Comparison of ENCODE assay signal across 39 cellular contexts in the genomic region with DNA sequence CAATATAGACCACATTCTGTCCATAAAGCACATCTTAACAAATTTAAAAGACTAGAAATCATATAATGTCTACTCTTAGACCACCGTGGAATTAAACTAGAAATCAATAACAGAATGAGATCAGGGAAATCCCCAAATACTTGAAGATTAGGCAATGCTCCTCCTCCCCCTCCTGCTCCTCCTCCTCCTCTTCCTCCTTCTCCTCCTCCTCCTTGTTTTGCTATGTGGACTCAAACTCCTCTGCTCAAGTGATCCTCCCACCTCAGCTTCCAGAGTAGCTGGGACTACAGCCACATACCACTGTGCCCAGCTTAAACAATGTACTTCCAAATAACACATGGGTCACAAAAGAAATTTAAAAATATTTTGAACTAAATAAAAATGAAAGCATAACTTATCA.
"Had no signal": no experiment of that assay in that cellular context is flagged by ENCODE, and none has a peak within 500 bp of the region (broad histone marks: within the 10 kb centered on the region; RNA-seq: fewer than 3 reads in every experiment).

No MANE protein-coding gene starts in this region.

- H3K27ac ChIP-seq: adrenal gland, ascending aorta, body of pancreas, brain microvascular endothelial cell, breast epithelium, cardiac muscle cell had no signal

- FAIRE-seq: astrocyte, bronchial epithelial cell had no signal

- DNase-seq: activated effector memory CD4-positive, alpha-beta T cell treated with anti-CD3 and anti-CD28 coated beads, Interleukin-2, amount 50 U/mL, for 16 hours; activated effector memory CD4-positive, alpha-beta T cell treated with Interleukin-2 at 50 U/mL for 16 hours; activated gamma-delta T cell; activated gamma-delta T cell treated with Interleukin-2 at 50 U/mL for 16 hours; activated naive CD4-positive, alpha-beta T cell; activated naive CD4-positive, alpha-beta T cell treated with anti-CD3 and anti-CD28 coated beads for 36 hours; activated naive CD4-positive, alpha-beta T cell treated with anti-CD3 and anti-CD28 coated beads, Interleukin-2, amount 10 ng/mL, durations not matched to agents 7 days and 5 days; activated naive CD4-positive, alpha-beta T cell treated with anti-CD3 and anti-CD28 coated beads, Interleukin-2, amount 50 U/mL, for 16 hours; activated naive CD4-positive, alpha-beta T cell treated with Interleukin-2 at 50 U/mL for 16 hours; activated naive CD8-positive, alpha-beta T cell treated with anti-CD3 and anti-CD28 coated beads for 36 hours; activated naive CD8-positive, alpha-beta T cell treated with anti-CD3 and anti-CD28 coated beads, Interleukin-2, amount 10 ng/mL, durations not matched to agents 7 days and 5 days; activated naive CD8-positive, alpha-beta T cell treated with anti-CD3 and anti-CD28 coated beads, Interleukin-2, amount 50 U/mL, for 24 hours; activated T-cell treated with anti-CD3 and anti-CD28 coated beads, Interleukin-2, amount 50 U/mL, for 24 hours; activated T-cell treated with anti-CD3 and anti-CD28 coated beads, Interleukin-2, amount 50 U/mL, for 4 hours; activated T-cell treated with anti-CD3 and anti-CD28 coated beads, Interleukin-2, amount 50 U/mL, for 48 hours; activated T-cell treated with anti-CD3 and anti-CD28 coated beads, Interleukin-2, amount 50 U/mL, for 72 hours; adrenal gland; amniotic stem cell; amygdala; anterior cingulate cortex; aorta; body of pancreas; brain microvascular endothelial cell; caudate nucleus; central memory CD4-positive, alpha-beta T cell; cerebellar nuclear complex had no signal

- H3K9me3 Mint-ChIP-seq: activated naive CD8-positive, alpha-beta T cell treated with anti-CD3 and anti-CD28 coated beads, Interleukin-2, amount 10 ng/mL, durations not matched to agents 7 days and 5 days; activated T-helper 1 cell treated with anti-CD3 and anti-CD28 coated beads, Interleukin-12 subunit alpha, Interleukin-12 subunit beta, Interleukin-2, Interleukin-4 antibody, amounts not matched to agents 30 ng/mL and 10 ng/mL and 1 ng/mL, durations not matched to agents 14 hours and 24 hours and 36 hours; activated T-helper 17 cell treated with anti-CD3 and anti-CD28 coated beads, Interleukin-2, amount 50 U/mL, for 72 hours; activated T-helper 2 cell treated with anti-CD3 and anti-CD28 coated beads, Interferon-gamma antibody, Interleukin-2, Interleukin-4, amounts not matched to agents 10 μg/mL and 5 μg/mL and 100 μg/mL, durations not matched to agents 14 hours and 24 hours and 36 hours; central memory CD8-positive, alpha-beta T cell had no signal

- H3K27me3 ChIP-seq: adrenal gland, ascending aorta, body of pancreas, brain microvascular endothelial cell, breast epithelium, cardiac muscle cell had no signal

- H3K36me3 ChIP-seq: adrenal gland, ascending aorta, brain microvascular endothelial cell, breast epithelium, cardiac muscle cell had no signal

- H3K27ac Mint-ChIP-seq: activated naive CD4-positive, alpha-beta T cell treated with anti-CD3 and anti-CD28 coated beads for 36 hours; activated naive CD4-positive, alpha-beta T cell treated with anti-CD3 and anti-CD28 coated beads, Interleukin-2, amount 10 ng/mL, durations not matched to agents 7 days and 5 days; activated naive CD4-positive, alpha-beta T cell treated with anti-CD3 and anti-CD28 coated beads, Interleukin-2, amount 50 U/mL, for 24 hours; activated naive CD4-positive, alpha-beta T cell treated with anti-CD3 and anti-CD28 coated beads, Interleukin-2, amount 50 U/mL, for 72 hours; activated naive CD8-positive, alpha-beta T cell; activated naive CD8-positive, alpha-beta T cell treated with anti-CD3 and anti-CD28 coated beads for 36 hours; activated naive CD8-positive, alpha-beta T cell treated with anti-CD3 and anti-CD28 coated beads, Interleukin-2, amount 10 ng/mL, durations not matched to agents 7 days and 5 days; activated naive CD8-positive, alpha-beta T cell treated with anti-CD3 and anti-CD28 coated beads, Interleukin-2, amount 50 U/mL, for 24 hours; activated T-cell treated with anti-CD3 and anti-CD28 coated beads, Interleukin-2, amount 50 U/mL, for 24 hours; activated T-cell treated with anti-CD3 and anti-CD28 coated beads, Interleukin-2, amount 50 U/mL, for 72 hours; activated T-helper 1 cell treated with anti-CD3 and anti-CD28 coated beads, Interleukin-12 subunit alpha, Interleukin-12 subunit beta, Interleukin-2, Interleukin-4 antibody, amounts not matched to agents 30 ng/mL and 10 ng/mL and 1 ng/mL, durations not matched to agents 14 hours and 24 hours and 36 hours; activated T-helper 17 cell treated with anti-CD3 and anti-CD28 coated beads, Interleukin-2, amount 50 U/mL, for 72 hours; activated T-helper 2 cell treated with anti-CD3 and anti-CD28 coated beads, Interferon-gamma antibody, Interleukin-2, Interleukin-4, amounts not matched to agents 10 μg/mL and 5 μg/mL and 100 μg/mL, durations not matched to agents 14 hours and 24 hours and 36 hours; brain had no signal

- H3K36me3 Mint-ChIP-seq: activated naive CD4-positive, alpha-beta T cell treated with anti-CD3 and anti-CD28 coated beads, Interleukin-2, amount 10 ng/mL, durations not matched to agents 7 days and 5 days; activated naive CD4-positive, alpha-beta T cell treated with anti-CD3 and anti-CD28 coated beads, Interleukin-2, amount 50 U/mL, for 24 hours; activated naive CD4-positive, alpha-beta T cell treated with anti-CD3 and anti-CD28 coated beads, Interleukin-2, amount 50 U/mL, for 72 hours; activated naive CD8-positive, alpha-beta T cell; activated naive CD8-positive, alpha-beta T cell treated with anti-CD3 and anti-CD28 coated beads for 36 hours; activated naive CD8-positive, alpha-beta T cell treated with anti-CD3 and anti-CD28 coated beads, Interleukin-2, amount 10 ng/mL, durations not matched to agents 7 days and 5 days; brain had no signal

- H3K4me3 Mint-ChIP-seq: activated naive CD4-positive, alpha-beta T cell treated with anti-CD3 and anti-CD28 coated beads for 36 hours; activated naive CD4-positive, alpha-beta T cell treated with anti-CD3 and anti-CD28 coated beads, Interleukin-2, amount 10 ng/mL, durations not matched to agents 7 days and 5 days; activated naive CD4-positive, alpha-beta T cell treated with anti-CD3 and anti-CD28 coated beads, Interleukin-2, amount 50 U/mL, for 24 hours; activated naive CD8-positive, alpha-beta T cell; activated naive CD8-positive, alpha-beta T cell treated with anti-CD3 and anti-CD28 coated beads for 36 hours; activated naive CD8-positive, alpha-beta T cell treated with anti-CD3 and anti-CD28 coated beads, Interleukin-2, amount 10 ng/mL, durations not matched to agents 7 days and 5 days; activated naive CD8-positive, alpha-beta T cell treated with anti-CD3 and anti-CD28 coated beads, Interleukin-2, amount 50 U/mL, for 24 hours; activated T-cell treated with anti-CD3 and anti-CD28 coated beads, Interleukin-2, amount 50 U/mL, for 24 hours; activated T-cell treated with anti-CD3 and anti-CD28 coated beads, Interleukin-2, amount 50 U/mL, for 4 hours; activated T-cell treated with anti-CD3 and anti-CD28 coated beads, Interleukin-2, amount 50 U/mL, for 72 hours; activated T-helper 1 cell treated with anti-CD3 and anti-CD28 coated beads, Interleukin-12 subunit alpha, Interleukin-12 subunit beta, Interleukin-2, Interleukin-4 antibody, amounts not matched to agents 30 ng/mL and 10 ng/mL and 1 ng/mL, durations not matched to agents 14 hours and 24 hours and 36 hours; activated T-helper 17 cell treated with anti-CD3 and anti-CD28 coated beads, Interleukin-2, amount 50 U/mL, for 72 hours; brain; central memory CD8-positive, alpha-beta T cell had no signal

- ATAC-seq: activated naive CD4-positive, alpha-beta T cell treated with anti-CD3 and anti-CD28 coated beads, Interleukin-2, amount 50 U/mL, for 72 hours; activated naive CD8-positive, alpha-beta T cell treated with anti-CD3 and anti-CD28 coated beads, Interleukin-2, amount 50 U/mL, for 24 hours; activated T-cell treated with anti-CD3 and anti-CD28 coated beads, Interleukin-2, amount 50 U/mL, for 4 hours; activated T-cell treated with anti-CD3 and anti-CD28 coated beads, Interleukin-2, amount 50 U/mL, for 72 hours; activated T-helper 17 cell treated with anti-CD3 and anti-CD28 coated beads, Interleukin-2, amount 50 U/mL, for 72 hours; body of pancreas had no signal

- H3K4me1 Mint-ChIP-seq: activated naive CD4-positive, alpha-beta T cell treated with anti-CD3 and anti-CD28 coated beads, Interleukin-2, amount 10 ng/mL, durations not matched to agents 7 days and 5 days; activated naive CD4-positive, alpha-beta T cell treated with anti-CD3 and anti-CD28 coated beads, Interleukin-2, amount 50 U/mL, for 24 hours; activated naive CD8-positive, alpha-beta T cell treated with anti-CD3 and anti-CD28 coated beads for 36 hours; activated naive CD8-positive, alpha-beta T cell treated with anti-CD3 and anti-CD28 coated beads, Interleukin-2, amount 10 ng/mL, durations not matched to agents 7 days and 5 days; activated naive CD8-positive, alpha-beta T cell treated with anti-CD3 and anti-CD28 coated beads, Interleukin-2, amount 50 U/mL, for 24 hours; activated T-helper 17 cell treated with anti-CD3 and anti-CD28 coated beads, Interleukin-2, amount 50 U/mL, for 72 hours; brain; central memory CD8-positive, alpha-beta T cell had no signal

- H3K4me1 ChIP-seq: adrenal gland, ascending aorta, body of pancreas, breast epithelium had no signal

- H3K27me3 Mint-ChIP-seq: activated naive CD4-positive, alpha-beta T cell treated with anti-CD3 and anti-CD28 coated beads, Interleukin-2, amount 10 ng/mL, durations not matched to agents 7 days and 5 days had no signal

- H3K4me3 ChIP-seq: adrenal gland, ascending aorta, body of pancreas, breast epithelium, cardiac muscle cell had no signal
